In genomic region chr1:31510853-31511789, GRCh38 we compare ENCODE assay signal across 2 cellular contexts.
TF ChIP-seq lines count a peak whose summit lies in the region.

No MANE protein-coding gene starts in this region.

TF ChIP-seq in Ishikawa, 13 proteins besides CTCF, POLR2A, EP300 and RAD21:
- TF ChIP-seq REST (IDR thresholded peaks at IDR 0.05; ENCODE audit: low read depth) (no peak), TEAD4 (IDR thresholded peaks at IDR 0.05) (peak; percentile 73; the same call in 1 of the 2 replicates), FOXM1 (IDR thresholded peaks at IDR 0.05; ENCODE audit: borderline replicate concordance, low read depth) (no peak)

TF ChIP-seq in H1, 55 proteins besides CTCF, POLR2A, EP300 and RAD21 (continued from another document):
- TF ChIP-seq TEAD4 (IDR thresholded peaks at IDR 0.05; ENCODE audit: low read depth, low read length): peak; percentile 55; the same call in 1 of the 2 replicates
